9 cellular contexts compared by ENCODE assay signal in the genomic region with DNA sequence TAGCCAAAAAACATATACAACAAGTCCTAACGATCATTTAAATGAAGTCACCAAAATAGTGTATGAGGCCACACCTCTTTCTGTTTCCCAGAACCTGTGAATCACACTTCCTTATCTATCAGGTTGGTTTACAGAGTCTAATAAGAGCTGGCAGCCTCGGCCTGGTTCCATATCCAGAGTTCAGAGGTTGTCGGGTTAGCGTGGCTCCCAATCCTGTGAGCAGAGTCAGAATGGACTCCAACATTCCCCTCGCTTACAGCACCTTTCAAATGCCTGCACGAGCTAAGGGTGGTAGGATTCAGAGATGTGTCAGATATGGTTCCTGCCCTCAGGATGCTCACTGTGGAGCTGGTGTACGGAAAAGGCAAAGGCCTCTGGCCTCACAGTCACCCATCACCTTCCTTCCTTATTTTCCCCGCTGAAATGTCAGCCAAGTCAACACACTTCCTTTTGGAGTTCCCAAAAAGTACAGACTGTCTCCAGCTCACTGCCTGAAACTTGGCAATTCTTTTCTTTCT. TPM values are rescaled to one million over a fixed set of nuclear protein-coding genes. Genes with fewer than 3 reads are reported as not detected.
A peak's percentile ranks its signal among the peaks of the same experiment; 100 is the strongest.
DNase-seq lines count a peak whose midpoint lies in the region; ATAC-seq, FAIRE-seq and TF ChIP-seq lines count a peak whose summit lies in the region.
"Had no signal": no experiment of that assay in that cellular context is flagged by ENCODE, and none has a peak within 500 bp of the region (broad histone marks: within the 10 kb centered on the region; RNA-seq: fewer than 3 reads in every experiment).

No MANE protein-coding gene starts in this region.

- no peak for TF ChIP-seq POLR2A in GM12892 (IDR thresholded peaks at IDR 0.05; ENCODE audit: low read depth, low read length)

- no peak for TF ChIP-seq CTCF in PC-9 (conservative IDR thresholded peaks at IDR 0.05)
- no peak for TF ChIP-seq CTCF in pancreas (IDR thresholded peaks at IDR 0.05)

- no peaks in the 10 kb centered on the region for H3F3A ChIP-seq in PC-9 (ENCODE audit: insufficient read depth, low read depth)

- H3K36me3 Mint-ChIP-seq in dendritic cell treated with granulocyte-macrophage colony-stimulating factor and Interleukin-4, amounts not matched to agents 40 ng/mL and 50 ng/mL, for 4 days (ENCODE audit: low read depth): no peaks in the 10 kb centered on the region

- POLR2A ChIA-PET in PC-9 (lab: Charles Lee; ENCODE audit: unreplicated experiment): interaction anchor here (0.5 kb wide), 1 partner anchor 12 kb away, joined by 3 read pairs; no protein-coding TSS in a partner anchor

- no peak overlapping the region for H2AFZ ChIP-seq in PC-9

- H3K36me3 ChIP-seq in PC-9 (ENCODE audit: low read depth): no peaks in the 10 kb centered on the region
- no peaks in the 10 kb centered on the region for H3K36me3 ChIP-seq in pancreas

- no TSS peak for BruUV-seq in PC-9 (replicated peaks; lab: Mats Ljungman, UMichigan)

- ATAC-seq in pancreas (peak; percentile 88 to 93 (median 90)), GM18873 (IDR thresholded peaks at IDR 0.05; ENCODE audit: low FRiP score, unreplicated experiment) (no peak)

- H3K27ac Mint-ChIP-seq in dendritic cell treated with granulocyte-macrophage colony-stimulating factor and Interleukin-4, amounts not matched to agents 40 ng/mL and 50 ng/mL, for 4 days: peak overlapping the region; percentile 36

- no peaks in the 10 kb centered on the region for H3K27me3 Mint-ChIP-seq in dendritic cell treated with granulocyte-macrophage colony-stimulating factor and Interleukin-4, amounts not matched to agents 40 ng/mL and 50 ng/mL, for 4 days

- H3K27me3 ChIP-seq in PC-9 (ENCODE audit: insufficient read depth, low read depth) (no peaks in the 10 kb centered on the region), pancreas (no peaks in the 10 kb centered on the region)

- H4K20me1 ChIP-seq in PC-9 (ENCODE audit: insufficient read depth): no peaks in the 10 kb centered on the region

- H3K4me1 ChIP-seq in PC-9 (replicated peaks; ENCODE audit: insufficient read depth): peaks cover 13% of the 10 kb centered on the region; the same call in 1 of the 2 replicates
- peaks cover 23 to 51% (median 49%) of the 10 kb centered on the region in 3 donors for H3K4me1 ChIP-seq in pancreas

- intact Hi-C loops in PC-9 (cut with micrococcal nuclease; ENCODE audit: unreplicated experiment): no loop called here
- intact Hi-C loops in dendritic cell treated with granulocyte-macrophage colony-stimulating factor and Interleukin-4, amounts not matched to agents 40 ng/mL and 50 ng/mL, for 4 days (cut with micrococcal nuclease): no loop called here
- intact Hi-C loops in pancreas (cut with DNase I): no loop called here

- H3K9me3 Mint-ChIP-seq in dendritic cell treated with granulocyte-macrophage colony-stimulating factor and Interleukin-4, amounts not matched to agents 40 ng/mL and 50 ng/mL, for 4 days: no peaks in the 10 kb centered on the region

- H3K27ac ChIP-seq in PC-9: no peak overlapping the region
- H3K27ac ChIP-seq in pancreas: peak overlapping the region; percentile 59 to 92 (median 78)

- FAIRE-seq in GM12892 (lab: Jason Lieb, UNC) (peak; percentile 62), pancreas (lab: Jason Lieb, UNC) (no peak), GM19239 (lab: Jason Lieb, UNC) (no peak)

- H3K4me3 ChIP-seq in PC-9 (no peak overlapping the region), pancreas (no peak overlapping the region)

- CTCF ChIA-PET in PC-9 (lab: Charles Lee): interaction anchor here (0.6 kb wide), 1 partner anchor 539 kb away, joined by 9 read pairs; no protein-coding TSS in a partner anchor

- peak overlapping the region; percentile 26; the same call in 1 of the 2 replicates for H3K4me2 ChIP-seq in PC-9

- 17 to 22% methylated on average over 8 of the region's 8 CpGs for WGBS in pancreas, 2 donors

- H3K9me3 ChIP-seq in PC-9 (ENCODE audit: insufficient read depth, low read depth) (no peaks in the 10 kb centered on the region), pancreas (no peaks in the 10 kb centered on the region)

- H3K79me2 ChIP-seq in PC-9 (ENCODE audit: low read depth): peaks cover 7% of the 10 kb centered on the region; the same call in 1 of the 2 replicates

- no peak for DNase-seq in GM12892 (ENCODE audit: insufficient read length)
- DNase-seq in PC-9: peak in 1 of 2 experiments; percentile 43
- DNase-seq in pancreas: peak in 5 of 6 donors; percentile 68 to 86 (median 81)
- no peak for DNase-seq in GM19239 (ENCODE audit: insufficient read length, low spot score)
- DNase-seq in NCI-H774 (lab: John Stamatoyannopoulos, UW): no peak
- DNase-seq in NK-92 (lab: John Stamatoyannopoulos, UW; ENCODE audit: unreplicated experiment): no peak
- DNase-seq: glutamatergic neuron had no signal

- H3K4me1 Mint-ChIP-seq in dendritic cell treated with granulocyte-macrophage colony-stimulating factor and Interleukin-4, amounts not matched to agents 40 ng/mL and 50 ng/mL, for 4 days (ENCODE audit: low read depth): peaks cover 25% of the 10 kb centered on the region

- H3K9me2 ChIP-seq in PC-9 (ENCODE audit: insufficient read depth): no peaks in the 10 kb centered on the region

- no peak overlapping the region for H3K4me3 Mint-ChIP-seq in dendritic cell treated with granulocyte-macrophage colony-stimulating factor and Interleukin-4, amounts not matched to agents 40 ng/mL and 50 ng/mL, for 4 days

RNA-seq across cellular contexts. Expression of gene IL15RA, which starts 6.0 kb away (rescaled TPM):
- 6.9 TPM for polyA plus RNA-seq in GM12892 (2012; ENCODE audit: missing spikeins)
- 15.5 TPM in 2 replicates for total RNA-seq in PC-9 (2021)
- 10 to 100 TPM in 3 of 6 donors, 1 to 10 TPM in 3; 6.9 to 14.3 (median 11.0) TPM for total RNA-seq in pancreas
- polyA plus RNA-seq in pancreas: 10 to 100 TPM in 1 of 2 donors, 1 to 10 TPM in 1; 10.0 to 12.2 TPM

Comparison
In these comparisons a context has a peak if more than half of its experiments do, and no peak if none do; other contexts are left out.
1. DNase-seq: peak in pancreas (5 of 6); none in GM12892 (single experiment), GM19239 (single experiment), NCI-H774 (single experiment) and NK-92 (single experiment).